8 cellular contexts compared by ENCODE assay signal in genomic region chr9:89498845-89499480, GRCh38. TPM values are rescaled to one million over a fixed set of nuclear protein-coding genes. Genes with fewer than 3 reads are reported as not detected.
DNase-seq lines count a peak whose midpoint lies in the region; ATAC-seq and TF ChIP-seq lines count a peak whose summit lies in the region.

No MANE protein-coding gene starts in this region.

- H3K4me1 Mint-ChIP-seq in glutamatergic neuron (ENCODE audit: low read depth, unreplicated experiment) = peaks cover 23% of the 10 kb centered on the region

- peak overlapping the region in 7 of 10 experiments; percentile 86 to 93 (median 91); a peak in 14 of 20 replicates for H3K4me3 ChIP-seq in BLaER1 treated with 17β-estradiol and CSF1 and Interleukin-3, amounts not matched to agents 10 nM and 100 nM
- no peak overlapping the region for H3K4me3 ChIP-seq in iPS-20b (ENCODE audit: low read length)
- H3K4me3 ChIP-seq in suprapubic skin = no peak overlapping the region

- no peaks in the 10 kb centered on the region for H3K36me3 ChIP-seq in BLaER1 treated with 17β-estradiol and CSF1 and Interleukin-3, amounts not matched to agents 10 nM and 100 nM
- H3K36me3 ChIP-seq in iPS-20b (ENCODE audit: insufficient read depth, low read depth, low read length) (no peaks in the 10 kb centered on the region), suprapubic skin (no peaks in the 10 kb centered on the region)

- WGBS in suprapubic skin = 45% methylated on average over 2 of the region's 7 CpGs

- no peak overlapping the region for H3K4me3 Mint-ChIP-seq in glutamatergic neuron (ENCODE audit: unreplicated experiment)

- peaks cover 19% of the 10 kb centered on the region for H3K9me3 Mint-ChIP-seq in glutamatergic neuron (ENCODE audit: unreplicated experiment)

- TF ChIP-seq POLR2A in suprapubic skin (IDR thresholded peaks at IDR 0.05) = no peak

- ATAC-seq in GM19372 (IDR thresholded peaks at IDR 0.05; ENCODE audit: low read depth, unreplicated experiment) (peak; percentile 42), GM18517 (IDR thresholded peaks at IDR 0.05; ENCODE audit: unreplicated experiment) (no peak)

- peak overlapping the region; percentile 65 to 92 (median 84); a peak in 21 of 22 replicates for H3K27ac ChIP-seq in BLaER1 treated with 17β-estradiol and CSF1 and Interleukin-3, amounts not matched to agents 10 nM and 100 nM
- H3K27ac ChIP-seq in iPS-20b (ENCODE audit: low read length) (no peak overlapping the region), suprapubic skin (no peak overlapping the region)

- no peak for TF ChIP-seq EP300 in suprapubic skin (IDR thresholded peaks at IDR 0.05)

- H3K4me2 ChIP-seq in BLaER1 treated with 17β-estradiol and CSF1 and Interleukin-3, amounts not matched to agents 10 nM and 100 nM = peak overlapping the region; percentile 79 to 99 (median 98)

- H3K9ac ChIP-seq in BLaER1 treated with 17β-estradiol and CSF1 and Interleukin-3, amounts not matched to agents 10 nM and 100 nM = peak overlapping the region; percentile 62 to 87 (median 83)
- peak overlapping the region; percentile 75; the same call in 1 of the 2 replicates for H3K9ac ChIP-seq in iPS-20b (ENCODE audit: low read depth, low read length)

- H3K9me3 ChIP-seq in BLaER1 treated with 17β-estradiol and CSF1 and Interleukin-3, amounts not matched to agents 10 nM and 100 nM (replicated peaks in 1 of 11) = no peaks in the 10 kb centered on the region
- H3K9me3 ChIP-seq in iPS-20b (ENCODE audit: insufficient read depth, low read depth, low read length) (no peaks in the 10 kb centered on the region), suprapubic skin (no peaks in the 10 kb centered on the region)

- no peak overlapping the region for H3K27ac Mint-ChIP-seq in glutamatergic neuron (ENCODE audit: unreplicated experiment)

- H3K36me3 Mint-ChIP-seq in glutamatergic neuron (ENCODE audit: unreplicated experiment) = no peaks in the 10 kb centered on the region

- TF ChIP-seq CTCF in suprapubic skin (IDR thresholded peaks at IDR 0.05) (no peak), glutamatergic neuron (IDR thresholded peaks at IDR 0.05; ENCODE audit: partially characterized antibody, unreplicated experiment) (no peak)

- H3K27me3 Mint-ChIP-seq in glutamatergic neuron (ENCODE audit: unreplicated experiment) = peaks cover 9% of the 10 kb centered on the region

- peaks cover 48 to 78% (median 77%) of the 10 kb centered on the region in 10 experiments for H3K4me1 ChIP-seq in BLaER1 treated with 17β-estradiol and CSF1 and Interleukin-3, amounts not matched to agents 10 nM and 100 nM
- H3K4me1 ChIP-seq in iPS-20b (ENCODE audit: insufficient read depth, low read length) = peaks cover 36% of the 10 kb centered on the region; the same call in 1 of the 2 replicates
- H3K4me1 ChIP-seq in suprapubic skin = peaks cover 36% of the 10 kb centered on the region

- H4K20me1 ChIP-seq in BLaER1 treated with 17β-estradiol and CSF1 and Interleukin-3, amounts not matched to agents 10 nM and 100 nM = peaks cover 12 to 32% (median 22%) of the 10 kb centered on the region in 11 experiments; a peak in 17 of 22 replicates

- no peaks in the 10 kb centered on the region for H3K27me3 ChIP-seq in BLaER1 treated with 17β-estradiol and CSF1 and Interleukin-3, amounts not matched to agents 10 nM and 100 nM
- H3K27me3 ChIP-seq in iPS-20b (ENCODE audit: insufficient read depth, low read length) = no peaks in the 10 kb centered on the region
- no peaks in the 10 kb centered on the region for H3K27me3 ChIP-seq in suprapubic skin

- DNase-seq in SKM-1 treated with dmso at 0.1 percent for 144 hours (lab: John Stamatoyannopoulos, UW; ENCODE audit: unreplicated experiment) (peak; percentile 46), suprapubic skin (ENCODE audit: low spot score in 2 of 2) (no peak), glutamatergic neuron (no peak), DMS79 (lab: John Stamatoyannopoulos, UW) (no peak)

RNA-seq across cellular contexts. Expression of gene SEMA4D, which starts 1.1 kb away (rescaled TPM):
- total RNA-seq in suprapubic skin (10 to 100 TPM; 37.3 to 50.1 (median 42.6) TPM), glutamatergic neuron (ENCODE audit: unreplicated experiment) (192 TPM)

Comparison
In these comparisons a context has a peak if more than half of its experiments do, and no peak if none do; other contexts are left out.
1. H3K27ac ChIP-seq: peak in BLaER1 treated with 17β-estradiol and CSF1 and Interleukin-3, amounts not matched to agents 10 nM and 100 nM (11 of 11); none in iPS-20b (single experiment) and suprapubic skin (single experiment).
2. H3K4me3 ChIP-seq: peak in BLaER1 treated with 17β-estradiol and CSF1 and Interleukin-3, amounts not matched to agents 10 nM and 100 nM (7 of 10); none in iPS-20b (single experiment) and suprapubic skin (single experiment).